Comparison of ENCODE assay signal across 21 cellular contexts in the genomic region with DNA sequence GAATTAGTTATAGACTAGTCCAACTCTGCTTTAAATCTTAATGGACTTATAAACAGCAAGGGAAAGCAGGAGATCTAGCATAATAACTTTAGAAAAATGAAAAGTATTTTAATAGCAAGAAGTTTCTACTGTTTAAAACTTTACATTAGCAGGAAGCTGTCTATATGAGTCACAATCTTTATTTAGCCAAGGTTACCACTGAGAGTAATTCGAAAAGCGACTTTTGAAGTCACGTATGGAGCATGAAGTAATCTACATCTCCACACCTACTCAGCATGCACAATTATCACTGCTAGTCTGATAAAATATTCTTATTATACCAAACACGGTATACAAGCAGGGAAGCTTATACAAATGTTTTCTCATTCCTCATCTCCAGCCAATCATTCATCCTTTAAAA.
DNase-seq lines count a peak whose midpoint lies in the region; ATAC-seq and TF ChIP-seq lines count a peak whose summit lies in the region.
"Had no signal": no experiment of that assay in that cellular context is flagged by ENCODE, and none has a peak within 500 bp of the region (broad histone marks: within the 10 kb centered on the region; RNA-seq: fewer than 3 reads in every experiment).

No MANE protein-coding gene starts in this region.

- no peaks in the 10 kb centered on the region for H3F3A ChIP-seq in neural progenitor cell (ENCODE audit: low read depth)

- H3K27ac ChIP-seq in RWPE2 (ENCODE audit: poor library complexity, severe bottlenecking) (no peak overlapping the region), osteoblast (ENCODE audit: low read depth, low read length) (no peak overlapping the region), neural progenitor cell (no peak overlapping the region)
- H3K27ac ChIP-seq: A549 had no signal

- no peaks in the 10 kb centered on the region for H3K9me3 Mint-ChIP-seq in neural progenitor cell

- no peak overlapping the region for H3K4me3 Mint-ChIP-seq in neural progenitor cell
- H3K4me3 Mint-ChIP-seq: CD4-positive, CD25-positive, alpha-beta regulatory T cell; GM23338; IgD-negative memory B cell had no signal

- H3K4me2 ChIP-seq in osteoblast (ENCODE audit: insufficient read depth, low read length) (no peak overlapping the region), neural progenitor cell (no peak overlapping the region)
- H3K4me2 ChIP-seq: A549, GM23338 had no signal

- CTCF ChIA-PET in AG04449 (lab: Yijun Ruan, JAX), result no interaction called here

- H3K79me2 ChIP-seq in osteoblast (ENCODE audit: insufficient read depth, low read length) (no peaks in the 10 kb centered on the region), neural progenitor cell (ENCODE audit: low read depth) (no peaks in the 10 kb centered on the region)

- no peak overlapping the region for H3K9ac ChIP-seq in neural progenitor cell

- no peaks in the 10 kb centered on the region for H3K36me3 Mint-ChIP-seq in neural progenitor cell
- H3K36me3 Mint-ChIP-seq: CD4-positive, CD25-positive, alpha-beta regulatory T cell had no signal

- H4K20me1 ChIP-seq in osteoblast (ENCODE audit: insufficient read depth, low read length) (no peaks in the 10 kb centered on the region), neural progenitor cell (ENCODE audit: low read depth) (no peaks in the 10 kb centered on the region)

- H3K4me1 ChIP-seq in RWPE2 (ENCODE audit: insufficient read depth, poor library complexity, severe bottlenecking), result peaks cover 8% of the 10 kb centered on the region
- no peaks in the 10 kb centered on the region for H3K4me1 ChIP-seq in osteoblast (ENCODE audit: insufficient read depth, low read length)
- H3K4me1 ChIP-seq in neural progenitor cell, result no peaks in the 10 kb centered on the region
- H3K4me1 ChIP-seq: A549, HAP-1 had no signal

- DNase-seq in AG04449 (ENCODE audit: low read depth, low spot score), result peak; percentile 14
- DNase-seq in RWPE2 (ENCODE audit: low spot score), result no peak
- DNase-seq in dedifferentiated amniotic fluid mesenchymal stem cell (ENCODE audit: extremely low spot score), result peak; percentile 19
- no peak for DNase-seq in osteoblast (ENCODE audit: insufficient read length, low spot score, missing footprints)
- no peak for DNase-seq in neural progenitor cell (ENCODE audit: low spot score)
- no peak for DNase-seq in iPS-NIHi7 (ENCODE audit: extremely low spot score)
- DNase-seq: CD4-positive, CD25-positive, alpha-beta regulatory T cell; DMS79; MV-4-11; NCI-H1105 treated with DMSO at 0.1 percent for 48 hours; NCI-H2029 treated with DMSO at 0.1 percent for 48 hours; NCI-H2171; NCI-H345; NCI-H524; NCI-H82; SHP77 had no signal

- no peaks in the 10 kb centered on the region for H3K27me3 ChIP-seq in RWPE2 (ENCODE audit: insufficient read depth, poor library complexity, severe bottlenecking)
- no peaks in the 10 kb centered on the region for H3K27me3 ChIP-seq in osteoblast (ENCODE audit: insufficient read depth, low read length)
- H3K27me3 ChIP-seq in neural progenitor cell, result no peaks in the 10 kb centered on the region

- TF ChIP-seq CTCF in AG04449 (IDR thresholded peaks at IDR 0.05; ENCODE audit: insufficient read depth, low read length, missing control alignments), result no peak
- no peak for TF ChIP-seq CTCF in RWPE2 (IDR thresholded peaks at IDR 0.05; ENCODE audit: poor library complexity, severe bottlenecking)
- no peak for TF ChIP-seq CTCF in osteoblast (IDR thresholded peaks at IDR 0.05; ENCODE audit: extremely low read depth, low read depth, low read length)
- TF ChIP-seq CTCF in neural progenitor cell (IDR thresholded peaks at IDR 0.05), result no peak

- ATAC-seq in RWPE2 (ENCODE audit: low read depth) (peak; percentile 35; the same call in 1 of the 3 replicates), HG02763 (IDR thresholded peaks at IDR 0.05; ENCODE audit: unreplicated experiment) (no peak)
- ATAC-seq: A549, GM23338 had no signal

- H2AFZ ChIP-seq in osteoblast (ENCODE audit: low read length) (peak overlapping the region; percentile 15), neural progenitor cell (replicated peaks) (no peak overlapping the region)
- H2AFZ ChIP-seq: GM23338 had no signal

- H3K9me3 ChIP-seq in RWPE2 (ENCODE audit: severe bottlenecking) (no peaks in the 10 kb centered on the region), osteoblast (ENCODE audit: low read depth, low read length) (no peaks in the 10 kb centered on the region), neural progenitor cell (ENCODE audit: low read depth) (no peaks in the 10 kb centered on the region)
- H3K9me3 ChIP-seq: HAP-1 had no signal

- peaks cover 2% of the 10 kb centered on the region for H3K27me3 Mint-ChIP-seq in neural progenitor cell (ENCODE audit: insufficient read depth, low read depth)
- H3K27me3 Mint-ChIP-seq: CD4-positive, CD25-positive, alpha-beta regulatory T cell; IgD-negative memory B cell had no signal

- H3K4me3 ChIP-seq in AG04449 (ENCODE audit: low read depth, low read length) (no peak overlapping the region), RWPE2 (ENCODE audit: severe bottlenecking) (no peak overlapping the region), osteoblast (ENCODE audit: insufficient read depth, low read length) (no peak overlapping the region), neural progenitor cell (no peak overlapping the region)
- H3K4me3 ChIP-seq: A549, GM23338, HAP-1 had no signal

- no peak overlapping the region for H3K27ac Mint-ChIP-seq in neural progenitor cell
- H3K27ac Mint-ChIP-seq: CD4-positive, CD25-positive, alpha-beta regulatory T cell; GM23338; IgD-negative memory B cell had no signal

- H3K4me1 Mint-ChIP-seq in neural progenitor cell, result no peaks in the 10 kb centered on the region
- H3K4me1 Mint-ChIP-seq: CD4-positive, CD25-positive, alpha-beta regulatory T cell; GM23338; IgD-negative memory B cell had no signal

- H3K36me3 ChIP-seq in RWPE2 (ENCODE audit: low read depth) (no peaks in the 10 kb centered on the region), osteoblast (ENCODE audit: insufficient read depth, low read length) (no peaks in the 10 kb centered on the region), neural progenitor cell (no peaks in the 10 kb centered on the region)
- H3K36me3 ChIP-seq: HAP-1 had no signal

- POLR2A ChIA-PET in AG04449 (lab: Yijun Ruan, JAX), result no interaction called here

Comparison
In these comparisons a context has a peak if more than half of its experiments do, and no peak if none do; other contexts are left out.
1. DNase-seq: peak in AG04449 (single experiment) and dedifferentiated amniotic fluid mesenchymal stem cell (single experiment); none in RWPE2 (single experiment), osteoblast (single experiment), neural progenitor cell (single experiment) and iPS-NIHi7 (single experiment).